Comparison of ENCODE assay signal across 8 cellular contexts in genomic region chr1:95233737-95234493, GRCh38. TPM values are rescaled to one million over a fixed set of nuclear protein-coding genes. Genes with fewer than 3 reads are reported as not detected.
A peak's percentile ranks its signal among the peaks of the same experiment; 100 is the strongest.
DNase-seq lines count a peak whose midpoint lies in the region; ATAC-seq and TF ChIP-seq lines count a peak whose summit lies in the region.

RWDD3 (plus strand) TSS chr1:95234210; CDS start chr1:95234231, 21 bp downstream.

- peak; percentile 98 for ATAC-seq in GM21576 (IDR thresholded peaks at IDR 0.05; ENCODE audit: unreplicated experiment)
- peak; percentile 97 to 98 for ATAC-seq in activated T-cell treated with anti-CD3 and anti-CD28 coated beads, Interleukin-2, amount 50 U/mL, for 4 hours
- peak; percentile 99 for ATAC-seq in esophagus mucosa

- H3K79me2 ChIP-seq in PC-9 (ENCODE audit: low read depth), result peaks cover 44% of the 10 kb centered on the region

- H3K27ac ChIP-seq in PC-9, result 0 out of 2 replicates have a peak within 1 kb of the TSS, but pooled peaks have one; percentile 8

- H3F3A ChIP-seq in PC-9 (ENCODE audit: insufficient read depth, low read depth), result no peaks in the 10 kb centered on the region; the same call in 1 of the 2 replicates

- H3K27me3 Mint-ChIP-seq in IgD-negative memory B cell, result no peaks in the 10 kb centered on the region
- peaks cover 16% of the 10 kb centered on the region for H3K27me3 Mint-ChIP-seq in activated T-cell treated with anti-CD3 and anti-CD28 coated beads, Interleukin-2, amount 50 U/mL, for 4 hours (ENCODE audit: low read depth)

- H3K4me1 ChIP-seq in PC-9 (replicated peaks; ENCODE audit: insufficient read depth), result peaks cover 8% of the 10 kb centered on the region; the same call in 1 of the 2 replicates

- H3K36me3 Mint-ChIP-seq in IgD-negative memory B cell, result peaks cover 5% of the 10 kb centered on the region
- H3K36me3 Mint-ChIP-seq in activated T-cell treated with anti-CD3 and anti-CD28 coated beads, Interleukin-2, amount 50 U/mL, for 4 hours (ENCODE audit: insufficient read depth), result peaks cover 13% of the 10 kb centered on the region

- peak; percentile 88 for TF ChIP-seq CTCF in PC-9 (conservative IDR thresholded peaks at IDR 0.05)

- CTCF ChIA-PET in PC-9 (lab: Charles Lee), result interaction anchor here (0.6 to 2.1 kb wide), 29 partner anchors 11 to 1705 kb away, joined by 3 to 22 read pairs (median 5); partner anchors contain the start of genes ALG14 and TLCD4

- H3K4me1 Mint-ChIP-seq in IgD-negative memory B cell, result peaks cover 19 to 40% (median 25%) of the 10 kb centered on the region in 3 donors
- H3K4me1 Mint-ChIP-seq in activated T-cell treated with anti-CD3 and anti-CD28 coated beads, Interleukin-2, amount 50 U/mL, for 4 hours (ENCODE audit: low read depth), result peaks cover 44% of the 10 kb centered on the region

- peak within 1 kb of the TSS; percentile 94 for H3K4me3 ChIP-seq in PC-9

- H3K9me3 ChIP-seq in PC-9 (ENCODE audit: insufficient read depth, low read depth), result no peaks in the 10 kb centered on the region

- peak within 1 kb of the TSS; percentile 99 for H2AFZ ChIP-seq in PC-9

- H4K20me1 ChIP-seq in PC-9 (ENCODE audit: insufficient read depth), result no peaks in the 10 kb centered on the region

- H3K4me2 ChIP-seq in PC-9, result peak within 1 kb of the TSS; percentile 89

- peak within 1 kb of the TSS; percentile 57 to 94 (median 89) for H3K27ac Mint-ChIP-seq in IgD-negative memory B cell

- intact Hi-C loops in PC-9 (cut with micrococcal nuclease; ENCODE audit: unreplicated experiment), result loop anchor here (1.0 to 5.0 kb wide), 7 partner anchors 117 to 720 kb away; partner anchors contain the start of genes ALG14, CNN3, SLC44A3 and TLCD4

- H3K27me3 ChIP-seq in PC-9 (ENCODE audit: insufficient read depth, low read depth), result no peaks in the 10 kb centered on the region

- H3K9me3 Mint-ChIP-seq in IgD-negative memory B cell, result peaks cover 0 to 3% (median 0%) of the 10 kb centered on the region in 3 donors
- no peaks in the 10 kb centered on the region for H3K9me3 Mint-ChIP-seq in activated T-cell treated with anti-CD3 and anti-CD28 coated beads, Interleukin-2, amount 50 U/mL, for 4 hours

- DNase-seq in DMS79 treated with DMSO at 0.1 percent for 48 hours (lab: John Stamatoyannopoulos, UW), result peak; percentile 90
- peak; percentile 79 to 94 for DNase-seq in PC-9
- DNase-seq in activated T-cell treated with anti-CD3 and anti-CD28 coated beads, Interleukin-2, amount 50 U/mL, for 4 hours, result peak; percentile 89
- peak; percentile 92 for DNase-seq in myocyte (ENCODE audit: low read depth)
- peak; percentile 83 to 91 for DNase-seq in stimulated activated CD8-positive, alpha-beta memory T cell treated with anti-CD3 and anti-CD28 coated beads, Interleukin-7, amount 100 ng/mL, for 48 hours (ENCODE audit: extremely low read depth in 1 of 2, low read depth in 1 of 2)

- H3K36me3 ChIP-seq in PC-9 (ENCODE audit: low read depth), result peaks cover 23% of the 10 kb centered on the region

- no TSS peak for BruUV-seq in PC-9 (replicated peaks; lab: Mats Ljungman, UMichigan)

- no peaks in the 10 kb centered on the region; the same call in 1 of the 2 replicates for H3K9me2 ChIP-seq in PC-9 (ENCODE audit: insufficient read depth)

- POLR2A ChIA-PET in PC-9 (lab: Charles Lee; ENCODE audit: unreplicated experiment), result interaction anchor here (0.5 to 1.3 kb wide), 10 partner anchors 12 to 1595 kb away, joined by 3 to 17 read pairs (median 4); partner anchors contain the start of genes ALG14 and F3

- H3K4me3 Mint-ChIP-seq in IgD-negative memory B cell, result peak within 1 kb of the TSS; percentile 89 to 97 (median 96)
- peak within 1 kb of the TSS; percentile 87 for H3K4me3 Mint-ChIP-seq in activated T-cell treated with anti-CD3 and anti-CD28 coated beads, Interleukin-2, amount 50 U/mL, for 4 hours

RNA-seq across cellular contexts. Expression of gene RWDD3, which starts in this region (rescaled TPM):
- 44.3 TPM for polyA plus RNA-seq in IgD-negative memory B cell
- total RNA-seq in PC-9 (2021) (11.3 and 13.3 TPM in 2 replicates), esophagus mucosa (4.5 TPM), myocyte (15.2 and 15.7 TPM in 2 replicates)
- 1 to 10 TPM; 6.6 to 7.5 (median 7.1) TPM for total RNA-seq in activated T-cell treated with anti-CD3 and anti-CD28 coated beads, Interleukin-2, amount 50 U/mL, for 4 hours
- polyA plus RNA-seq in myocyte (2012), result 12.0 TPM

Comparison
In these comparisons a context has a peak if more than half of its experiments do, and no peak if none do; other contexts are left out.
1. Peak in every context shown above with its lines: DNase-seq, ATAC-seq, H3K4me3 ChIP-seq and H3K27ac ChIP-seq.